In genomic region chr19:10419200-10419645, GRCh38 we compare ENCODE assay signal across 1 cellular context.
A peak's percentile ranks its signal among the peaks of the same experiment; 100 is the strongest.
TF ChIP-seq lines count a peak whose summit lies in the region.

No MANE protein-coding gene starts in this region.

TF ChIP-seq in HEK293, 187 proteins besides CTCF, POLR2A, EP300 and RAD21 (continued from another document):
- TF ChIP-seq PRDM4 (tag by site-specific recombination; IDR thresholded peaks at IDR 0.05) (no peak), FEZF1 (tag by site-specific recombination; IDR thresholded peaks at IDR 0.05) (no peak), ZSCAN23 (tag by site-specific recombination; IDR thresholded peaks at IDR 0.05) (no peak; the same call in 1 of the 2 replicates), ZBTB7A (tag by site-specific recombination; IDR thresholded peaks at IDR 0.05; ENCODE audit: low read depth) (0 out of 2 replicates have a peak, but pooled peaks have one; percentile 8), ZNF624 (tag by site-specific recombination; IDR thresholded peaks at IDR 0.05) (no peak), RBAK (tag by site-specific recombination; IDR thresholded peaks at IDR 0.05) (no peak), ZNF121 (tag by site-specific recombination; IDR thresholded peaks at IDR 0.05) (no peak), PATZ1 (tag by site-specific recombination; IDR thresholded peaks at IDR 0.05) (peak; percentile 92), ZNF48 (tag by site-specific recombination; IDR thresholded peaks at IDR 0.05) (no peak), ZNF221 (tag by site-specific recombination; IDR thresholded peaks at IDR 0.05; ENCODE audit: borderline replicate concordance) (no peak), KLF1 (tag by site-specific recombination; IDR thresholded peaks at IDR 0.05) (peak; percentile 49; the same call in 1 of the 2 replicates), ZIC2 (tag by site-specific recombination; IDR thresholded peaks at IDR 0.05) (peak; percentile 72), KLF8 (tag by site-specific recombination; IDR thresholded peaks at IDR 0.05) (no peak; the same call in 1 of the 2 replicates), ZNF518A (tag by site-specific recombination; conservative IDR thresholded peaks at IDR 0.05; ENCODE audit: low read depth) (no peak), ZNF639 (tag by site-specific recombination; IDR thresholded peaks at IDR 0.05) (no peak; the same call in 1 of the 2 replicates), ZNF785 (tag by site-specific recombination; IDR thresholded peaks at IDR 0.05) (no peak), ZNF600 (tag by site-specific recombination; IDR thresholded peaks at IDR 0.05) (no peak), ZNF626 (tag by site-specific recombination; IDR thresholded peaks at IDR 0.05) (no peak), INSM2 (tag by site-specific recombination; IDR thresholded peaks at IDR 0.05) (no peak)
